ENCODE assay signal across 1 cellular context in genomic region chr11:115202900-115203552, GRCh38.
TF ChIP-seq lines count a peak whose summit lies in the region.

No MANE protein-coding gene starts in this region.

TF ChIP-seq in GM23338, 12 proteins besides CTCF, POLR2A, EP300 and RAD21 (continued from another document):
- TF ChIP-seq ZNF462 (CRISPR knock-in tag; IDR thresholded peaks at IDR 0.05), result no peak
